15 cellular contexts compared by ENCODE assay signal in genomic region chr6:114090626-114091025, GRCh38.
"Had no signal": no experiment of that assay in that cellular context is flagged by ENCODE, and none has a peak within 500 bp of the region (broad histone marks: within the 10 kb centered on the region; RNA-seq: fewer than 3 reads in every experiment).

No MANE protein-coding gene starts in this region.

- ATAC-seq: gastrocnemius medialis; naive thymus-derived CD8-positive, alpha-beta T cell; right lobe of liver had no signal

- H3K4me1 ChIP-seq: gastrocnemius medialis, right lobe of liver, spleen, transverse colon, vagina had no signal

- DNase-seq: activated CD4-positive, alpha-beta T cell treated with anti-CD3 and anti-CD28 coated beads, Interleukin-2, amount 50 U/mL, for 4 hours; activated gamma-delta T cell treated with Interleukin-2 at 50 U/mL for 16 hours; amniotic stem cell; central memory CD4-positive, alpha-beta T cell; cortex of kidney; effector CD4-positive, alpha-beta T cell; gastrocnemius medialis; mesenchymal stem cell; naive thymus-derived CD8-positive, alpha-beta T cell; right lobe of liver; spleen; stimulated activated CD8-positive, alpha-beta memory T cell treated with anti-CD3 and anti-CD28 coated beads, Interleukin-4, amount 100 ng/mL, for 48 hours; stimulated activated naive CD4-positive, alpha-beta T cell; transverse colon had no signal

- H3K36me3 ChIP-seq: gastrocnemius medialis, right lobe of liver, spleen, transverse colon, vagina had no signal

- H3K27ac ChIP-seq: gastrocnemius medialis, right lobe of liver, spleen, transverse colon, vagina had no signal

- H3K27me3 ChIP-seq: gastrocnemius medialis, right lobe of liver, transverse colon, vagina had no signal

- H3K4me3 ChIP-seq: gastrocnemius medialis, right lobe of liver, spleen, transverse colon, vagina had no signal

- H3K9me3 ChIP-seq: gastrocnemius medialis, right lobe of liver, spleen, transverse colon, vagina had no signal
